8 cellular contexts compared by ENCODE assay signal in genomic region chr14:96741151-96741977, GRCh38. TPM values are rescaled to one million over a fixed set of nuclear protein-coding genes. Genes with fewer than 3 reads are reported as not detected.
DNase-seq lines count a peak whose midpoint lies in the region; ATAC-seq and TF ChIP-seq lines count a peak whose summit lies in the region.

No MANE protein-coding gene starts in this region.

- H3K36me3 ChIP-seq in RWPE2 (ENCODE audit: low read depth) (no peaks in the 10 kb centered on the region), osteoblast (ENCODE audit: insufficient read depth, low read length) (no peaks in the 10 kb centered on the region), thoracic aorta (no peaks in the 10 kb centered on the region)

- H3K4me2 ChIP-seq in osteoblast (ENCODE audit: insufficient read depth, low read length): peak overlapping the region; percentile 90

- peak overlapping the region; percentile 92 for H2AFZ ChIP-seq in osteoblast (ENCODE audit: low read length)

- no peaks in the 10 kb centered on the region for H3K9me3 ChIP-seq in RWPE2 (ENCODE audit: severe bottlenecking)
- H3K9me3 ChIP-seq in osteoblast (ENCODE audit: low read depth, low read length): no peaks in the 10 kb centered on the region
- H3K9me3 ChIP-seq in thoracic aorta: no peaks in the 10 kb centered on the region

- no peaks in the 10 kb centered on the region for H3K79me2 ChIP-seq in osteoblast (ENCODE audit: insufficient read depth, low read length)

- H3K4me1 ChIP-seq in RWPE2 (ENCODE audit: insufficient read depth, poor library complexity, severe bottlenecking): no peaks in the 10 kb centered on the region
- no peaks in the 10 kb centered on the region for H3K4me1 ChIP-seq in osteoblast (ENCODE audit: insufficient read depth, low read length)
- H3K4me1 ChIP-seq in thoracic aorta (ENCODE audit: control insufficient read depth in 1 of 2, low read depth in 2 of 2): peaks cover 4 to 9% of the 10 kb centered on the region in 2 donors

- no peaks in the 10 kb centered on the region for H4K20me1 ChIP-seq in osteoblast (ENCODE audit: insufficient read depth, low read length)

- H3K27me3 ChIP-seq in RWPE2 (ENCODE audit: insufficient read depth, poor library complexity, severe bottlenecking) (peaks cover 72% of the 10 kb centered on the region), osteoblast (ENCODE audit: insufficient read depth, low read length) (peaks cover 60% of the 10 kb centered on the region), thoracic aorta (replicated peaks; ENCODE audit: insufficient read depth) (peaks cover 9% of the 10 kb centered on the region)

- H3K27ac ChIP-seq in 22Rv1 (no peak overlapping the region), RWPE2 (ENCODE audit: poor library complexity, severe bottlenecking) (no peak overlapping the region), osteoblast (ENCODE audit: low read depth, low read length) (no peak overlapping the region), thoracic aorta (no peak overlapping the region)

- peak; percentile 91 for ATAC-seq in HG03432 (IDR thresholded peaks at IDR 0.05; ENCODE audit: unreplicated experiment)
- peak; percentile 78 for ATAC-seq in RWPE2 (ENCODE audit: low read depth)
- ATAC-seq in thoracic aorta (ENCODE audit: insufficient number of reproducible peaks, low FRiP score, low read depth): no peak

- peak; percentile 63 for DNase-seq in RWPE2 (ENCODE audit: low spot score)
- peak; percentile 64 for DNase-seq in activated gamma-delta T cell treated with anti-CD3 and anti-CD28 coated beads, Interleukin-2, amount 50 U/mL, for 16 hours (ENCODE audit: low read depth)
- DNase-seq in globus pallidus (ENCODE audit: low spot score): peak; percentile 26
- DNase-seq in osteoblast (ENCODE audit: insufficient read length, low spot score, missing footprints): peak; percentile 96
- no peak for DNase-seq in thoracic aorta (ENCODE audit: low spot score)

- TF ChIP-seq CTCF in 22Rv1 (IDR thresholded peaks at IDR 0.05) (peak; percentile 95), GM12875 (IDR thresholded peaks at IDR 0.05; ENCODE audit: borderline replicate concordance, insufficient read depth, low read depth, low read length) (peak; percentile 83), RWPE2 (IDR thresholded peaks at IDR 0.05; ENCODE audit: poor library complexity, severe bottlenecking) (peak; percentile 98), osteoblast (IDR thresholded peaks at IDR 0.05; ENCODE audit: extremely low read depth, low read depth, low read length) (peak; percentile 60), thoracic aorta (IDR thresholded peaks at IDR 0.05) (peak; percentile 91)

- no peak overlapping the region for H3K4me3 ChIP-seq in GM12875 (ENCODE audit: low read depth, low read length)
- peak overlapping the region; percentile 31 for H3K4me3 ChIP-seq in RWPE2 (ENCODE audit: severe bottlenecking)
- H3K4me3 ChIP-seq in osteoblast (ENCODE audit: insufficient read depth, low read length): peak overlapping the region; percentile 72
- peak overlapping the region; percentile 53 for H3K4me3 ChIP-seq in thoracic aorta

RNA-seq across cellular contexts. Expression of gene VRK1, which starts 55.8 kb away (rescaled TPM):
- 20.9 and 24.2 TPM in 2 replicates for total RNA-seq in osteoblast
- total RNA-seq in thoracic aorta: 1 to 10 TPM; 3.0 to 4.9 TPM
